In genomic region chr9:91771027-91771426, GRCh38 we compare ENCODE assay signal across 10 cellular contexts.
DNase-seq lines count a peak whose midpoint lies in the region; ATAC-seq, FAIRE-seq and TF ChIP-seq lines count a peak whose summit lies in the region.
"Had no signal": no experiment of that assay in that cellular context is flagged by ENCODE, and none has a peak within 500 bp of the region (broad histone marks: within the 10 kb centered on the region; RNA-seq: fewer than 3 reads in every experiment).

No MANE protein-coding gene starts in this region.

- peak; percentile 71 for ATAC-seq in foreskin keratinocyte
- ATAC-seq in sciatic nerve: peak; percentile 82

- intact Hi-C loops in sciatic nerve (cut with DNase I): no loop called here

- CTCF ChIA-PET in RWPE1 (lab: Yijun Ruan, JAX): interaction anchor here (0.6 to 1.2 kb wide), 3 partner anchors 13 to 139 kb away, joined by 3 to 5 read pairs (median 3); no protein-coding TSS in a partner anchor

- TF ChIP-seq POLR2A in H54 (IDR thresholded peaks at IDR 0.05; ENCODE audit: low read depth, low read length): no peak
- TF ChIP-seq POLR2A in GM12891 (IDR thresholded peaks at IDR 0.05; ENCODE audit: low read depth, low read length): no peak

- no peaks in the 10 kb centered on the region for H3K4me1 Mint-ChIP-seq in activated naive CD8-positive, alpha-beta T cell treated with anti-CD3 and anti-CD28 coated beads for 36 hours

- H3K9me3 Mint-ChIP-seq in activated naive CD8-positive, alpha-beta T cell treated with anti-CD3 and anti-CD28 coated beads for 36 hours: no peaks in the 10 kb centered on the region

- peaks cover 31% of the 10 kb centered on the region for H3K27me3 Mint-ChIP-seq in activated naive CD8-positive, alpha-beta T cell treated with anti-CD3 and anti-CD28 coated beads for 36 hours

- FAIRE-seq in H54 (lab: Jason Lieb, UNC) (no peak), GM12891 (lab: Jason Lieb, UNC) (no peak)

- TF ChIP-seq CTCF in RWPE1 (conservative IDR thresholded peaks at IDR 0.05; ENCODE audit: low read depth): peak; percentile 34; the same call in 1 of the 2 replicates
- peak; percentile 47 for TF ChIP-seq CTCF in foreskin keratinocyte (conservative IDR thresholded peaks at IDR 0.05)

- H3K27me3 ChIP-seq in foreskin keratinocyte: no peaks in the 10 kb centered on the region

- H3K4me3 Mint-ChIP-seq in activated naive CD8-positive, alpha-beta T cell treated with anti-CD3 and anti-CD28 coated beads for 36 hours: no peak overlapping the region

- H3K4me1 ChIP-seq in foreskin keratinocyte: peaks cover 18% of the 10 kb centered on the region

- POLR2A ChIA-PET in RWPE1 (lab: Yijun Ruan, JAX; ENCODE audit: low non-redundant PET): no interaction called here

- H3K27ac Mint-ChIP-seq in activated naive CD8-positive, alpha-beta T cell treated with anti-CD3 and anti-CD28 coated beads for 36 hours: no peak overlapping the region

- no peak overlapping the region for H3K27ac ChIP-seq in RWPE1
- H3K27ac ChIP-seq in foreskin keratinocyte: no peak overlapping the region

- DNase-seq in H54 (ENCODE audit: insufficient read length, low spot score): peak; percentile 35
- DNase-seq in RWPE1 (ENCODE audit: low spot score): peak; percentile 55
- peak; percentile 66 to 78 for DNase-seq in foreskin keratinocyte
- DNase-seq in sciatic nerve (ENCODE audit: low spot score): no peak
- no peak for DNase-seq in activated naive CD8-positive, alpha-beta T cell treated with anti-CD3 and anti-CD28 coated beads for 36 hours
- DNase-seq in T-helper 1 cell: no peak
- no peak for DNase-seq in NCI-H526 treated with DMSO at 0.1 percent for 48 hours (lab: John Stamatoyannopoulos, UW)
- no peak for DNase-seq in GM12891 (ENCODE audit: insufficient read length, low spot score)
- DNase-seq: activated T-cell treated with anti-CD3 and anti-CD28 coated beads, Interleukin-2, amount 50 U/mL, for 1 hour; NCI-H1436 treated with DMSO at 0.1 percent for 48 hours had no signal

- no peaks in the 10 kb centered on the region for H3K36me3 Mint-ChIP-seq in activated naive CD8-positive, alpha-beta T cell treated with anti-CD3 and anti-CD28 coated beads for 36 hours

TF ChIP-seq in GM12891, 5 proteins besides CTCF, POLR2A, EP300 and RAD21:
- TF ChIP-seq POLR2AphosphoS5 (IDR thresholded peaks at IDR 0.05; ENCODE audit: low read depth, low read length): no peak
- no peak for TF ChIP-seq POU2F2 (IDR thresholded peaks at IDR 0.05; ENCODE audit: low read depth, low read length)
- no peak for TF ChIP-seq TAF1 (IDR thresholded peaks at IDR 0.05; ENCODE audit: low read depth, low read length)
- no peak for TF ChIP-seq PAX5 (IDR thresholded peaks at IDR 0.05; ENCODE audit: insufficient read depth, low read length, severe bottlenecking)
- no peak for TF ChIP-seq SPI1 (IDR thresholded peaks at IDR 0.05; ENCODE audit: low read depth, low read length)

Comparison
In these comparisons a context has a peak if more than half of its experiments do, and no peak if none do; other contexts are left out.
1. DNase-seq: peak in H54 (single experiment), RWPE1 (single experiment) and foreskin keratinocyte (2 of 2); none in sciatic nerve (single experiment), activated naive CD8-positive, alpha-beta T cell treated with anti-CD3 and anti-CD28 coated beads for 36 hours (single experiment), T-helper 1 cell (0 of 5), NCI-H526 treated with DMSO at 0.1 percent for 48 hours (single experiment) and GM12891 (single experiment).